In genomic region chr16:85980686-85981085, GRCh38 we compare ENCODE assay signal across 26 cellular contexts.
"Had no signal": no experiment of that assay in that cellular context is flagged by ENCODE, and none has a peak within 500 bp of the region (broad histone marks: within the 10 kb centered on the region; RNA-seq: fewer than 3 reads in every experiment).

No MANE protein-coding gene starts in this region.

- H3K27me3 ChIP-seq: ascending aorta, foreskin keratinocyte had no signal

- DNase-seq: activated CD4-positive, alpha-beta memory T cell treated with anti-CD3 and anti-CD28 coated beads, Interleukin-2, amount 10 ng/mL, durations not matched to agents 7 days and 5 days; activated CD4-positive, alpha-beta T cell treated with anti-CD3 and anti-CD28 coated beads for 36 hours; activated CD4-positive, alpha-beta T cell treated with anti-CD3 and anti-CD28 coated beads, Interleukin-2, amount 10 ng/mL, durations not matched to agents 7 days and 5 days; activated CD4-positive, alpha-beta T cell treated with anti-CD3 and anti-CD28 coated beads, Interleukin-2, amount 50 U/mL, for 4 hours; activated CD4-positive, CD25-positive, alpha-beta regulatory T cell; activated CD4-positive, CD25-positive, alpha-beta regulatory T cell treated with anti-CD3 and anti-CD28 coated beads, Interleukin-2, amount 50 U/mL, for 72 hours; activated CD8-positive, alpha-beta memory T cell treated with anti-CD3 and anti-CD28 coated beads, Interleukin-2, amount 50 U/mL, for 48 hours; activated gamma-delta T cell; activated naive CD4-positive, alpha-beta T cell treated with anti-CD3 and anti-CD28 coated beads, Interleukin-2, amount 50 U/mL, for 16 hours; activated naive CD4-positive, alpha-beta T cell treated with Interleukin-2 at 50 U/mL for 16 hours; activated T-cell treated with anti-CD3 and anti-CD28 coated beads for 4 hours; activated T-cell treated with anti-CD3 and anti-CD28 coated beads, Interleukin-2, amount 50 U/mL, for 24 hours; activated T-cell treated with anti-CD3 and anti-CD28 coated beads, Interleukin-2, amount 50 U/mL, for 72 hours; dorsolateral prefrontal cortex; effector memory CD4-positive, alpha-beta T cell; endodermal cell; erythroblast; foreskin keratinocyte; gastrocnemius medialis; glutamatergic neuron; T-helper 2 cell had no signal

- H3K4me3 ChIP-seq: ascending aorta, breast epithelium, coronary artery, dorsolateral prefrontal cortex, esophagus muscularis mucosa, gastrocnemius medialis, heart left ventricle had no signal

- H3K36me3 ChIP-seq: ascending aorta, breast epithelium, esophagus muscularis mucosa, gastrocnemius medialis, heart left ventricle had no signal

- H3K4me1 ChIP-seq: ascending aorta, breast epithelium, foreskin keratinocyte, gastrocnemius medialis had no signal

- H3K27ac ChIP-seq: ascending aorta, breast epithelium, coronary artery, dorsolateral prefrontal cortex, esophagus muscularis mucosa, foreskin keratinocyte, gastrocnemius medialis, heart left ventricle had no signal

- ATAC-seq: activated CD4-positive, alpha-beta T cell treated with anti-CD3 and anti-CD28 coated beads for 36 hours; activated T-cell treated with anti-CD3 and anti-CD28 coated beads, Interleukin-2, amount 50 U/mL, for 72 hours; foreskin keratinocyte; gastrocnemius medialis; heart left ventricle had no signal

- H3K9me3 ChIP-seq: ascending aorta, breast epithelium, esophagus muscularis mucosa, gastrocnemius medialis, heart left ventricle had no signal
